In genomic region chr5:122704247-122705036, GRCh38 we compare ENCODE assay signal across 8 cellular contexts.
DNase-seq lines count a peak whose midpoint lies in the region; ATAC-seq and TF ChIP-seq lines count a peak whose summit lies in the region.

No MANE protein-coding gene starts in this region.

- H3K36me3 ChIP-seq in HCT116 (ENCODE audit: control insufficient read depth in 1 of 2, insufficient read depth in 2 of 2, low read length in 2 of 2) = no peaks in the 10 kb centered on the region
- no peaks in the 10 kb centered on the region for H3K36me3 ChIP-seq in fibroblast of lung (ENCODE audit: control insufficient read depth, insufficient read depth, low read length)
- H3K36me3 ChIP-seq in parathyroid adenoma (ENCODE audit: control insufficient read depth, insufficient read depth, low read length) = no peaks in the 10 kb centered on the region

- H4K20me1 ChIP-seq in HCT116 (ENCODE audit: insufficient read depth) (no peaks in the 10 kb centered on the region), fibroblast of lung (ENCODE audit: control insufficient read depth, extremely low read depth, insufficient read depth, low read length) (no peaks in the 10 kb centered on the region)

- H3K79me2 ChIP-seq in HCT116 (ENCODE audit: insufficient read depth, low read length) (no peaks in the 10 kb centered on the region), fibroblast of lung (ENCODE audit: control insufficient read depth, insufficient read depth, low read length) (no peaks in the 10 kb centered on the region), parathyroid adenoma (no peaks in the 10 kb centered on the region)

- TF ChIP-seq RAD21 in HCT116 (IDR thresholded peaks at IDR 0.05; ENCODE audit: low read depth) = peak; percentile 52

- CTCF ChIA-PET in HCT116 (lab: Charles Lee) = interaction anchor here (0.8 to 3.0 kb wide), 8 partner anchors 9 to 454 kb away, joined by 3 to 15 read pairs (median 4); no protein-coding TSS in a partner anchor

- no peak overlapping the region for H3K9ac ChIP-seq in HCT116 (ENCODE audit: low read length)
- no peak overlapping the region for H3K9ac ChIP-seq in fibroblast of lung (ENCODE audit: insufficient read depth, low read length)
- no peak overlapping the region for H3K9ac ChIP-seq in parathyroid adenoma

- ATAC-seq in HCT116 (peak; percentile 85), HG02870 (IDR thresholded peaks at IDR 0.05; ENCODE audit: unreplicated experiment) (no peak)

- no peaks in the 10 kb centered on the region for H3K9me2 ChIP-seq in HCT116 (ENCODE audit: insufficient read depth)

- POLR2A ChIA-PET in HCT116 (lab: Charles Lee) = interaction anchor here (1.4 kb wide), 1 partner anchor 71 kb away, joined by 3 read pairs; the partner anchor contains the start of gene SNX2

- H3K27me3 ChIP-seq in HCT116 (ENCODE audit: insufficient read depth, low read length) = no peaks in the 10 kb centered on the region
- H3K27me3 ChIP-seq in fibroblast of lung (ENCODE audit: control insufficient read depth, insufficient read depth, low read length) = no peaks in the 10 kb centered on the region
- H3K27me3 ChIP-seq in parathyroid adenoma (ENCODE audit: control insufficient read depth, insufficient read depth, low read length) = no peaks in the 10 kb centered on the region

- H3K4me1 ChIP-seq in HCT116 (ENCODE audit: control insufficient read depth in 1 of 2, insufficient read depth in 2 of 2, low read length in 2 of 2) = no peaks in the 10 kb centered on the region
- no peaks in the 10 kb centered on the region for H3K4me1 ChIP-seq in fibroblast of lung (ENCODE audit: control insufficient read depth, extremely low read depth, insufficient read depth, low read length)
- H3K4me1 ChIP-seq in parathyroid adenoma = no peaks in the 10 kb centered on the region

- H2AFZ ChIP-seq in HCT116 (ENCODE audit: low read depth, low read length, poor library complexity, severe bottlenecking) (peak overlapping the region; percentile 65), fibroblast of lung (ENCODE audit: low read length) (no peak overlapping the region), parathyroid adenoma (no peak overlapping the region)

- no peaks in the 10 kb centered on the region for H3K9me3 ChIP-seq in HCT116 (ENCODE audit: control insufficient read depth in 1 of 2, insufficient read depth in 1 of 2, low read depth in 1 of 2, low read length in 2 of 2)
- H3K9me3 ChIP-seq in fibroblast of lung (ENCODE audit: control insufficient read depth, insufficient read depth, low read depth, low read length) = no peaks in the 10 kb centered on the region
- no peaks in the 10 kb centered on the region for H3K9me3 ChIP-seq in parathyroid adenoma (ENCODE audit: control insufficient read depth, low read length)

- intact Hi-C loops in HCT116 (cut with micrococcal nuclease) = loop anchor here (5.0 to 10.0 kb wide), 2 partner anchors 180 to 298 kb away; no protein-coding TSS in a partner anchor

- H3K27ac ChIP-seq in HCT116 (ENCODE audit: low read depth, low read length) (no peak overlapping the region), fibroblast of lung (ENCODE audit: insufficient read depth, low read length) (no peak overlapping the region), parathyroid adenoma (no peak overlapping the region)

- RAD21 ChIA-PET in HCT116 (lab: Charles Lee; ENCODE audit: low non-redundant PET in 1 of 2, low total read pairs in 2 of 2, uncharacterized antibody in 2 of 2, unreplicated experiment in 2 of 2) = no interaction called here

- TF ChIP-seq POLR2A in HCT116 (IDR thresholded peaks at IDR 0.05; ENCODE audit: borderline replicate concordance, extremely low read depth, insufficient read depth, insufficient read length) = no peak

- no TSS peak for BruUV-seq in HCT116 (replicated peaks; lab: Mats Ljungman, UMichigan)

- TF ChIP-seq CTCF in AG10803 (conservative IDR thresholded peaks at IDR 0.05; ENCODE audit: low read length) (peak; percentile 77), HCT116 (IDR thresholded peaks at IDR 0.05 in 2 of 3, conservative IDR thresholded peaks at IDR 0.05 in 1 of 3; ENCODE audit: borderline replicate concordance in 1 of 3, insufficient read depth in 1 of 3, low read depth in 2 of 3, low read length in 2 of 3) (peak; percentile 30 to 70 (median 53); a peak in 5 of 6 replicates), fibroblast of lung (conservative IDR thresholded peaks at IDR 0.05 in 1 of 2, IDR thresholded peaks at IDR 0.05 in 1 of 2; ENCODE audit: low read depth in 1 of 2, low read length in 2 of 2) (peak; percentile 41 to 68), parathyroid adenoma (IDR thresholded peaks at IDR 0.05) (peak; percentile 40)

- no peak overlapping the region for H3K4me2 ChIP-seq in HCT116 (ENCODE audit: low read length)
- no peak overlapping the region for H3K4me2 ChIP-seq in fibroblast of lung (ENCODE audit: extremely low read depth, insufficient read depth, low read length)
- H3K4me2 ChIP-seq in parathyroid adenoma (ENCODE audit: low read length) = no peak overlapping the region

- DNase-seq in AG10803 (ENCODE audit: low read depth) = peak; percentile 72
- DNase-seq in HCT116 (ENCODE audit: low read depth, low spot score) = peak; percentile 43
- DNase-seq in RPMI7951 (ENCODE audit: low read depth) = peak; percentile 51
- peak; percentile 53 to 78 for DNase-seq in fibroblast of lung (ENCODE audit: low read depth in 2 of 2)
- DNase-seq in middle frontal gyrus (ENCODE audit: extremely low spot score, low spot score) = no peak
- DNase-seq in activated naive CD4-positive, alpha-beta T cell treated with anti-CD3 and anti-CD28 coated beads, Interleukin-2, amount 50 U/mL, for 16 hours = no peak

- H3K4me3 ChIP-seq in AG10803 (ENCODE audit: low read length) = no peak overlapping the region
- H3K4me3 ChIP-seq in HCT116 (replicated peaks in 1 of 2; ENCODE audit: low read depth in 1 of 2, low read length in 2 of 2) = no peak overlapping the region
- no peak overlapping the region for H3K4me3 ChIP-seq in fibroblast of lung (replicated peaks in 1 of 4; ENCODE audit: control extremely low read depth in 1 of 4, insufficient read depth in 1 of 4, low read depth in 3 of 4, low read length in 4 of 4)
- H3K4me3 ChIP-seq in parathyroid adenoma (ENCODE audit: low read depth, low read length) = no peak overlapping the region

TF ChIP-seq in HCT116, 20 proteins besides CTCF, POLR2A, EP300 and RAD21:
- TF ChIP-seq CEBPB (IDR thresholded peaks at IDR 0.05; ENCODE audit: low read depth) (no peak), TCF7L2 (IDR thresholded peaks at IDR 0.05; ENCODE audit: borderline replicate concordance, extremely low read depth, insufficient read depth, insufficient read length) (no peak), MAX (IDR thresholded peaks at IDR 0.05) (no peak), YY1 (IDR thresholded peaks at IDR 0.05; ENCODE audit: extremely low read depth, insufficient replicate concordance, low read depth, low read length) (no peak), ZFX (IDR thresholded peaks at IDR 0.05) (no peak), ZNF274 (IDR thresholded peaks at IDR 0.05; ENCODE audit: low read depth, low read length) (no peak), JUND (IDR thresholded peaks at IDR 0.05) (no peak), CBX3 (IDR thresholded peaks at IDR 0.05; ENCODE audit: low read depth) (no peak), FOSL1 (IDR thresholded peaks at IDR 0.05; ENCODE audit: low read depth) (no peak), ZBTB33 (IDR thresholded peaks at IDR 0.05; ENCODE audit: extremely low read depth, insufficient replicate concordance, low read length) (no peak), SP1 (IDR thresholded peaks at IDR 0.05; ENCODE audit: low read depth) (no peak), POLR2AphosphoS5 (IDR thresholded peaks at IDR 0.05; ENCODE audit: low read depth, low read length) (no peak), ELF1 (IDR thresholded peaks at IDR 0.05; ENCODE audit: borderline replicate concordance, low read depth) (no peak), EGR1 (IDR thresholded peaks at IDR 0.05; ENCODE audit: low read depth) (no peak), ATF3 (IDR thresholded peaks at IDR 0.05) (no peak), SIN3A (IDR thresholded peaks at IDR 0.05; ENCODE audit: low read depth) (no peak)

Comparison
In these comparisons a context has a peak if more than half of its experiments do, and no peak if none do; other contexts are left out.
1. DNase-seq: peak in AG10803 (single experiment), HCT116 (single experiment), RPMI7951 (single experiment) and fibroblast of lung (2 of 2); none in middle frontal gyrus (single experiment) and activated naive CD4-positive, alpha-beta T cell treated with anti-CD3 and anti-CD28 coated beads, Interleukin-2, amount 50 U/mL, for 16 hours (single experiment).
2. Peak in every context shown above with its lines, with median percentiles within 50 percentile points of each other: CTCF ChIP-seq.